ENCODE assay signal across 1 cellular context in the genomic region with DNA sequence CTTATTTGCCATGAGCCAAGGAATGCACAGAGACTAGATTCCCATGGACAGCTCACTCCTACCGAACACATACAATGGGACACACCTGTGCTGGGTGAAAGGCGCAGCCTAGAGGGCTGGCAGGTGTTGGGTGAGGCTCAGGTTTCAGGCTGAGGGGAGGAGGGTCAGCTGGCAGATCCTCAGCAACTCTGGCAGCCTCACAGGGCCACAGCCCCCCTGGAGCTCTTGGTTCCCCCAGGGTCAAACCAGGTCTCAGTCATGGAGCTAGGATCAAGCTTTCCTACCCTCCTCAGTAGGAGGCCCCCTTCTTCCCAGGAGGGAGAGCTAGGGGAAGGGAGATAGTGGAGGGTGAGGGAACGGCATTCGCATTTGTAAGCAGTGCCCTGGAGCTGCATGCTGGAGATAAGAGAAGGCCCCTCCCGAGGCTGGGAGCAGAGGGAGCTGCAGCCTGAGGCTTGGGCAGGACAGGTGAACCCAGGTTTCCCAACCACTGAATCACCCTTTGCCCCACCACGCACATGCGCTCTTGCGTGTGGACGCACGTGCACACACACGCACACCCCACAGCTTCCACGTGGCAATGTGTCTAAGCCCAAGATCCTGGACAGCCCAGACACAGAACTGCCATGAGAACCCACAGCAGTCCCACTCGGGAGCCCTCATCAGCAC.
TF ChIP-seq lines count a peak whose summit lies in the region.

No MANE protein-coding gene starts in this region.

TF ChIP-seq in SK-N-SH, 30 proteins besides CTCF, POLR2A, EP300 and RAD21 (continued from another document):
- TF ChIP-seq, protein P1, sequence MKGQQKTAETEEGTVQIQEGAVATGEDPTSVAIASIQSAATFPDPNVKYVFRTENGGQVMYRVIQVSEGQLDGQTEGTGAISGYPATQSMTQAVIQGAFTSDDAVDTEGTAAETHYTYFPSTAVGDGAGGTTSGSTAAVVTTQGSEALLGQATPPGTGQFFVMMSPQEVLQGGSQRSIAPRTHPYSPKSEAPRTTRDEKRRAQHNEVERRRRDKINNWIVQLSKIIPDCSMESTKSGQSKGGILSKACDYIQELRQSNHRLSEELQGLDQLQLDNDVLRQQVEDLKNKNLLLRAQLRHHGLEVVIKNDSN (IDR thresholded peaks at IDR 0.05; ENCODE audit: borderline replicate concordance, low read depth): no peak
- TF ChIP-seq RCOR1 (IDR thresholded peaks at IDR 0.05; ENCODE audit: low read length): no peak
- no peak for TF ChIP-seq CHD2 (IDR thresholded peaks at IDR 0.05; ENCODE audit: low read length, partially characterized antibody)
- TF ChIP-seq ELF1 (IDR thresholded peaks at IDR 0.05): no peak
- TF ChIP-seq, protein P2, sequence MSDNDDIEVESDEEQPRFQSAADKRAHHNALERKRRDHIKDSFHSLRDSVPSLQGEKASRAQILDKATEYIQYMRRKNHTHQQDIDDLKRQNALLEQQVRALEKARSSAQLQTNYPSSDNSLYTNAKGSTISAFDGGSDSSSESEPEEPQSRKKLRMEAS (IDR thresholded peaks at IDR 0.05; ENCODE audit: low read depth): no peak
- no peak for TF ChIP-seq FOXM1 (IDR thresholded peaks at IDR 0.05; ENCODE audit: low read depth)
- TF ChIP-seq GATA2 (CRISPR knock-in tag; IDR thresholded peaks at IDR 0.05): no peak
- TF ChIP-seq MXI1 (IDR thresholded peaks at IDR 0.05; ENCODE audit: low read depth, low read length): no peak
- TF ChIP-seq EZH2phosphoT487 (IDR thresholded peaks at IDR 0.05; ENCODE audit: borderline replicate concordance, low read depth): no peak
- no peak for TF ChIP-seq POLR2AphosphoS5 (IDR thresholded peaks at IDR 0.05; ENCODE audit: low read depth, low read length)
- TF ChIP-seq FOXJ3 (CRISPR knock-in tag; IDR thresholded peaks at IDR 0.05): no peak
- TF ChIP-seq, protein P3, sequence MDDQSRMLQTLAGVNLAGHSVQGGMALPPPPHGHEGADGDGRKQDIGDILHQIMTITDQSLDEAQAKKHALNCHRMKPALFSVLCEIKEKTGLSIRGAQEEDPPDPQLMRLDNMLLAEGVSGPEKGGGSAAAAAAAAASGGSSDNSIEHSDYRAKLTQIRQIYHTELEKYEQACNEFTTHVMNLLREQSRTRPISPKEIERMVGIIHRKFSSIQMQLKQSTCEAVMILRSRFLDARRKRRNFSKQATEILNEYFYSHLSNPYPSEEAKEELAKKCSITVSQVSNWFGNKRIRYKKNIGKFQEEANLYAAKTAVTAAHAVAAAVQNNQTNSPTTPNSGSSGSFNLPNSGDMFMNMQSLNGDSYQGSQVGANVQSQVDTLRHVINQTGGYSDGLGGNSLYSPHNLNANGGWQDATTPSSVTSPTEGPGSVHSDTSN (IDR thresholded peaks at IDR 0.05): no peak
- TF ChIP-seq, protein P4, sequence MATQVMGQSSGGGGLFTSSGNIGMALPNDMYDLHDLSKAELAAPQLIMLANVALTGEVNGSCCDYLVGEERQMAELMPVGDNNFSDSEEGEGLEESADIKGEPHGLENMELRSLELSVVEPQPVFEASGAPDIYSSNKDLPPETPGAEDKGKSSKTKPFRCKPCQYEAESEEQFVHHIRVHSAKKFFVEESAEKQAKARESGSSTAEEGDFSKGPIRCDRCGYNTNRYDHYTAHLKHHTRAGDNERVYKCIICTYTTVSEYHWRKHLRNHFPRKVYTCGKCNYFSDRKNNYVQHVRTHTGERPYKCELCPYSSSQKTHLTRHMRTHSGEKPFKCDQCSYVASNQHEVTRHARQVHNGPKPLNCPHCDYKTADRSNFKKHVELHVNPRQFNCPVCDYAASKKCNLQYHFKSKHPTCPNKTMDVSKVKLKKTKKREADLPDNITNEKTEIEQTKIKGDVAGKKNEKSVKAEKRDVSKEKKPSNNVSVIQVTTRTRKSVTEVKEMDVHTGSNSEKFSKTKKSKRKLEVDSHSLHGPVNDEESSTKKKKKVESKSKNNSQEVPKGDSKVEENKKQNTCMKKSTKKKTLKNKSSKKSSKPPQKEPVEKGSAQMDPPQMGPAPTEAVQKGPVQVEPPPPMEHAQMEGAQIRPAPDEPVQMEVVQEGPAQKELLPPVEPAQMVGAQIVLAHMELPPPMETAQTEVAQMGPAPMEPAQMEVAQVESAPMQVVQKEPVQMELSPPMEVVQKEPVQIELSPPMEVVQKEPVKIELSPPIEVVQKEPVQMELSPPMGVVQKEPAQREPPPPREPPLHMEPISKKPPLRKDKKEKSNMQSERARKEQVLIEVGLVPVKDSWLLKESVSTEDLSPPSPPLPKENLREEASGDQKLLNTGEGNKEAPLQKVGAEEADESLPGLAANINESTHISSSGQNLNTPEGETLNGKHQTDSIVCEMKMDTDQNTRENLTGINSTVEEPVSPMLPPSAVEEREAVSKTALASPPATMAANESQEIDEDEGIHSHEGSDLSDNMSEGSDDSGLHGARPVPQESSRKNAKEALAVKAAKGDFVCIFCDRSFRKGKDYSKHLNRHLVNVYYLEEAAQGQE (IDR thresholded peaks at IDR 0.05; ENCODE audit: low read depth, low read length): no peak
- no peak for TF ChIP-seq RFX5 (IDR thresholded peaks at IDR 0.05; ENCODE audit: low read length)
